Comparison of ENCODE assay signal across 31 cellular contexts in genomic region chr13:30094015-30094533, GRCh38.
"Had no signal": no experiment of that assay in that cellular context is flagged by ENCODE, and none has a peak within 500 bp of the region (broad histone marks: within the 10 kb centered on the region; RNA-seq: fewer than 3 reads in every experiment).

No MANE protein-coding gene starts in this region.

- H3K36me3 ChIP-seq: adrenal gland, brain microvascular endothelial cell, breast epithelium had no signal

- H3K27ac ChIP-seq: adrenal gland, body of pancreas, brain microvascular endothelial cell, breast epithelium, VCaP had no signal

- H3K4me3 ChIP-seq: adrenal gland, body of pancreas, breast epithelium had no signal

- H3K4me1 ChIP-seq: adrenal gland, body of pancreas, breast epithelium had no signal

- H3K27me3 ChIP-seq: adrenal gland, body of pancreas, brain microvascular endothelial cell, breast epithelium had no signal

- H3K9me3 ChIP-seq: adrenal gland, body of pancreas, breast epithelium had no signal

- DNase-seq: activated B cell treated with CpG ODN at 0.5 μM for 24 hours; activated CD4-positive, alpha-beta memory T cell treated with anti-CD3 and anti-CD28 coated beads for 36 hours; activated CD4-positive, alpha-beta T cell treated with anti-CD3 and anti-CD28 coated beads for 4 hours; activated CD4-positive, alpha-beta T cell treated with anti-CD3 and anti-CD28 coated beads, Interleukin-2, amount 10 ng/mL, durations not matched to agents 24 days and 14 days; activated CD4-positive, alpha-beta T cell treated with anti-CD3 and anti-CD28 coated beads, Interleukin-2, amount 50 U/mL, for 1 hour; activated CD4-positive, alpha-beta T cell treated with anti-CD3 and anti-CD28 coated beads, Interleukin-2, amount 50 U/mL, for 4 hours; activated CD4-positive, CD25-positive, alpha-beta regulatory T cell treated with anti-CD3 and anti-CD28 coated beads, Interleukin-2, amount 50 U/mL, for 72 hours; activated CD8-positive, alpha-beta memory T cell treated with anti-CD3 and anti-CD28 coated beads, Interleukin-2, amount 50 U/mL, for 4 hours; activated CD8-positive, alpha-beta T cell treated with anti-CD3 and anti-CD28 coated beads for 36 hours; activated effector memory CD4-positive, alpha-beta T cell treated with anti-CD3 and anti-CD28 coated beads, Interleukin-2, amount 50 U/mL, for 16 hours; activated gamma-delta T cell treated with Interleukin-2 at 50 U/mL for 16 hours; activated naive CD4-positive, alpha-beta T cell; activated naive CD4-positive, alpha-beta T cell treated with anti-CD3 and anti-CD28 coated beads for 36 hours; activated naive CD4-positive, alpha-beta T cell treated with anti-CD3 and anti-CD28 coated beads, Interleukin-2, amount 50 U/mL, for 16 hours; activated naive CD8-positive, alpha-beta T cell treated with anti-CD3 and anti-CD28 coated beads for 36 hours; activated T-cell treated with anti-CD3 and anti-CD28 coated beads for 4 hours; activated T-cell treated with anti-CD3 and anti-CD28 coated beads, Interleukin-2, amount 50 U/mL, for 1 hour; activated T-cell treated with anti-CD3 and anti-CD28 coated beads, Interleukin-2, amount 50 U/mL, for 4 hours; activated T-cell treated with anti-CD3 and anti-CD28 coated beads, Interleukin-2, amount 50 U/mL, for 72 hours; adrenal gland; amniotic stem cell; aorta; body of pancreas; brain microvascular endothelial cell; caudate nucleus; SW 1271; T-helper 1 cell; T-helper 2 cell; T-helper 9 cell had no signal
